11 cellular contexts compared by ENCODE assay signal in genomic region chr11:128499613-128500213, GRCh38.
DNase-seq lines count a peak whose midpoint lies in the region; ATAC-seq and TF ChIP-seq lines count a peak whose summit lies in the region.
"Had no signal": no experiment of that assay in that cellular context is flagged by ENCODE, and none has a peak within 500 bp of the region (broad histone marks: within the 10 kb centered on the region; RNA-seq: fewer than 3 reads in every experiment).

No MANE protein-coding gene starts in this region.

- H3K4me3 ChIP-seq in right cardiac atrium (ENCODE audit: low read length), result peak overlapping the region; percentile 7
- no peak overlapping the region for H3K4me3 ChIP-seq in brain microvascular endothelial cell (ENCODE audit: low read depth, low read length)
- H3K4me3 ChIP-seq in vagina, result no peak overlapping the region
- H3K4me3 ChIP-seq: HAP-1 had no signal

- intact Hi-C loops in right cardiac atrium (cut with DNase I) (no loop called here), left cardiac atrium (cut with DNase I) (no loop called here), vagina (cut with DNase I) (no loop called here)

- H3K36me3 ChIP-seq in brain microvascular endothelial cell (replicated peaks), result no peaks in the 10 kb centered on the region
- no peaks in the 10 kb centered on the region for H3K36me3 ChIP-seq in vagina
- H3K36me3 ChIP-seq: HAP-1 had no signal

- H3K4me3 Mint-ChIP-seq in naive B cell, result peak overlapping the region in 7 of 8 donors; percentile 46 to 91 (median 59)

- in situ Hi-C loops in brain microvascular endothelial cell (cut with HindIII; ENCODE audit: low pct_ligation_motif_present, low sequenced_read_pairs), result no loop called here

- no peak for TF ChIP-seq CTCF in brain microvascular endothelial cell (IDR thresholded peaks at IDR 0.05; ENCODE audit: low read depth, low read length, missing control alignments)
- TF ChIP-seq CTCF in vagina (IDR thresholded peaks at IDR 0.05), result no peak

- H3K9me3 Mint-ChIP-seq in naive B cell, result no peaks in the 10 kb centered on the region

- 40% methylated on average over 13 of the region's 13 CpGs for WGBS in right cardiac atrium

- peaks cover 29 to 36% of the 10 kb centered on the region in 2 donors for H3K36me3 Mint-ChIP-seq in naive B cell

- peaks cover 89 to 99% (median 97%) of the 10 kb centered on the region in 3 donors for H3K4me1 Mint-ChIP-seq in naive B cell

- peak in 2 of 3 donors; percentile 68 to 74 for DNase-seq in right cardiac atrium
- no peak for DNase-seq in left cardiac atrium
- no peak for DNase-seq in brain microvascular endothelial cell
- no peak for DNase-seq in naive B cell
- DNase-seq in vagina (ENCODE audit: extremely low spot score in 2 of 2), result no peak
- DNase-seq in stimulated activated CD4-positive, alpha-beta T cell treated with anti-CD3 and anti-CD28 coated beads, Interleukin-15, amount 100 ng/mL, for 24 hours, result no peak
- no peak for DNase-seq in AG20443 (ENCODE audit: low spot score)
- DNase-seq: left colon, NCI-H1694 had no signal

- H3K27ac Mint-ChIP-seq in naive B cell, result peak overlapping the region; percentile 84 to 95 (median 92)

- no peak for TF ChIP-seq POLR2A in vagina (IDR thresholded peaks at IDR 0.05)

- H3K27me3 ChIP-seq in right cardiac atrium (ENCODE audit: control insufficient read depth, insufficient read depth) (no peaks in the 10 kb centered on the region), brain microvascular endothelial cell (replicated peaks) (no peaks in the 10 kb centered on the region), vagina (no peaks in the 10 kb centered on the region)

- peak overlapping the region; percentile 71 for H3K27ac ChIP-seq in right cardiac atrium (ENCODE audit: low read length)
- peak overlapping the region; percentile 98 for H3K27ac ChIP-seq in brain microvascular endothelial cell
- H3K27ac ChIP-seq in vagina, result peak overlapping the region; percentile 79

- H3K4me1 ChIP-seq in right cardiac atrium (ENCODE audit: control insufficient read depth, insufficient read depth, low read length) (peaks cover 37% of the 10 kb centered on the region), vagina (peaks cover 98% of the 10 kb centered on the region)

- ATAC-seq in right cardiac atrium (peak in 1 of 2 donors; percentile 15), left cardiac atrium (no peak), naive B cell (ENCODE audit: low read depth in 2 of 2) (no peak), GM19452 (IDR thresholded peaks at IDR 0.05; ENCODE audit: unreplicated experiment) (no peak)
- ATAC-seq: left colon had no signal

- H3K9me3 ChIP-seq in right cardiac atrium (ENCODE audit: control insufficient read depth, low read length) (no peaks in the 10 kb centered on the region), vagina (no peaks in the 10 kb centered on the region)
- H3K9me3 ChIP-seq: HAP-1 had no signal

- no peaks in the 10 kb centered on the region for H3K27me3 Mint-ChIP-seq in naive B cell

Comparison
In these comparisons a context has a peak if more than half of its experiments do, and no peak if none do; other contexts are left out.
1. DNase-seq: peak in right cardiac atrium (2 of 3); none in left cardiac atrium (single experiment), brain microvascular endothelial cell (single experiment), naive B cell (single experiment), vagina (0 of 2), stimulated activated CD4-positive, alpha-beta T cell treated with anti-CD3 and anti-CD28 coated beads, Interleukin-15, amount 100 ng/mL, for 24 hours (single experiment) and AG20443 (single experiment).
2. Peak in every context shown above with its lines, with median percentiles within 50 percentile points of each other: H3K27ac ChIP-seq.